ENCODE assay signal across 16 cellular contexts in the genomic region with DNA sequence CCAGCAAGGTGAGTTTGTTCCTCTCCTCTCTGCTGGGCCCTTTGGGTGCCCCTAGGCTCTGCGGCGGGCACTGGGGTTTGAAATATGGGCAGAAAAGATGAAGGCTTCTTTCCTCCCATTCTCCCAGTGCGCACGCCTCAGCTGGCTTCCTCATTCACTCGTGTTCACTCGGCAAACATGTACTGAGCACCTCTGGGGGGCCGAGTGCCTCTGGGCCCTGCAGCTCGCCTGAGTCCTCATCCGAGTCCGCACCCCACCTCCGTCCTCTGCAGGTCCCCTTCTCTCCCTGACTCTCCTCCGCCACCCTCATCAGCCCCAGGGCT.
DNase-seq lines count a peak whose midpoint lies in the region; ATAC-seq and TF ChIP-seq lines count a peak whose summit lies in the region.
"Had no signal": no experiment of that assay in that cellular context is flagged by ENCODE, and none has a peak within 500 bp of the region (broad histone marks: within the 10 kb centered on the region; RNA-seq: fewer than 3 reads in every experiment).

No MANE protein-coding gene starts in this region.

- H3K27me3 ChIP-seq in OCI-LY3 (ENCODE audit: low read depth, low read length), result peaks cover 6% of the 10 kb centered on the region
- H3K27me3 ChIP-seq in osteoblast (ENCODE audit: insufficient read depth, low read length), result peaks cover 10% of the 10 kb centered on the region
- H3K27me3 ChIP-seq: gastrocnemius medialis, neural progenitor cell, right atrium auricular region had no signal

- no peaks in the 10 kb centered on the region for H3K79me2 ChIP-seq in OCI-LY3 (ENCODE audit: low read length)
- no peaks in the 10 kb centered on the region for H3K79me2 ChIP-seq in osteoblast (ENCODE audit: insufficient read depth, low read length)

- TF ChIP-seq CTCF in OCI-LY3 (IDR thresholded peaks at IDR 0.05; ENCODE audit: low read depth, low read length) (no peak), omental fat pad (IDR thresholded peaks at IDR 0.05) (no peak), osteoblast (IDR thresholded peaks at IDR 0.05; ENCODE audit: extremely low read depth, low read depth, low read length) (no peak)

- H3K9me3 ChIP-seq in OCI-LY3 (ENCODE audit: insufficient read depth, low read length), result no peaks in the 10 kb centered on the region
- no peaks in the 10 kb centered on the region for H3K9me3 ChIP-seq in osteoblast (ENCODE audit: low read depth, low read length)
- H3K9me3 ChIP-seq: gastrocnemius medialis, right atrium auricular region, thoracic aorta had no signal

- H3K4me2 ChIP-seq in OCI-LY3 (ENCODE audit: low read length) (peak overlapping the region; percentile 71), osteoblast (ENCODE audit: insufficient read depth, low read length) (no peak overlapping the region)
- H3K4me2 ChIP-seq: neural progenitor cell had no signal

- H3K27ac ChIP-seq in OCI-LY3 (ENCODE audit: low read length), result peak overlapping the region; percentile 37
- no peak overlapping the region for H3K27ac ChIP-seq in osteoblast (ENCODE audit: low read depth, low read length)
- H3K27ac ChIP-seq: epithelial cell of prostate, gastrocnemius medialis, neural progenitor cell, right atrium auricular region, thoracic aorta had no signal

- H3K36me3 Mint-ChIP-seq in stimulated activated naive CD8-positive, alpha-beta T cell treated with anti-CD3 and anti-CD28 coated beads, Interleukin-15, Interleukin-2, amounts not matched to agents 100 ng/mL and 50 ng/mL, for 24 hours (ENCODE audit: low read depth), result peaks cover 9% of the 10 kb centered on the region
- peaks cover 13% of the 10 kb centered on the region for H3K36me3 Mint-ChIP-seq in central memory CD8-positive, alpha-beta T cell (ENCODE audit: insufficient read depth)
- H3K36me3 Mint-ChIP-seq: neural progenitor cell had no signal

- H4K20me1 ChIP-seq in OCI-LY3 (ENCODE audit: insufficient read depth, low read length) (no peaks in the 10 kb centered on the region), osteoblast (ENCODE audit: insufficient read depth, low read length) (no peaks in the 10 kb centered on the region)

- peak overlapping the region; percentile 99 for H3K27ac Mint-ChIP-seq in stimulated activated naive CD8-positive, alpha-beta T cell treated with anti-CD3 and anti-CD28 coated beads, Interleukin-15, Interleukin-2, amounts not matched to agents 100 ng/mL and 50 ng/mL, for 24 hours
- peak overlapping the region; percentile 99 for H3K27ac Mint-ChIP-seq in central memory CD8-positive, alpha-beta T cell (ENCODE audit: low read depth)
- H3K27ac Mint-ChIP-seq in stimulated activated naive CD8-positive, alpha-beta T cell treated with anti-CD3 and anti-CD28 coated beads, Interleukin-15, amount 100 ng/mL, for 72 hours, result peak overlapping the region; percentile 29 to 75

- peak overlapping the region; percentile 79 for H3K4me3 Mint-ChIP-seq in stimulated activated naive CD8-positive, alpha-beta T cell treated with anti-CD3 and anti-CD28 coated beads, Interleukin-15, Interleukin-2, amounts not matched to agents 100 ng/mL and 50 ng/mL, for 24 hours
- H3K4me3 Mint-ChIP-seq in central memory CD8-positive, alpha-beta T cell, result peak overlapping the region; percentile 82
- H3K4me3 Mint-ChIP-seq in stimulated activated naive CD8-positive, alpha-beta T cell treated with anti-CD3 and anti-CD28 coated beads, Interleukin-15, amount 100 ng/mL, for 72 hours, result peak overlapping the region; percentile 65 to 68
- H3K4me3 Mint-ChIP-seq: neural progenitor cell had no signal

- H3K36me3 ChIP-seq in OCI-LY3 (replicated peaks; ENCODE audit: low read depth, low read length) (no peaks in the 10 kb centered on the region), osteoblast (ENCODE audit: insufficient read depth, low read length) (no peaks in the 10 kb centered on the region)
- H3K36me3 ChIP-seq: gastrocnemius medialis, neural progenitor cell, right atrium auricular region, thoracic aorta had no signal

- H3K27me3 Mint-ChIP-seq in stimulated activated naive CD8-positive, alpha-beta T cell treated with anti-CD3 and anti-CD28 coated beads, Interleukin-15, Interleukin-2, amounts not matched to agents 100 ng/mL and 50 ng/mL, for 24 hours, result no peaks in the 10 kb centered on the region
- no peaks in the 10 kb centered on the region for H3K27me3 Mint-ChIP-seq in central memory CD8-positive, alpha-beta T cell
- H3K27me3 Mint-ChIP-seq in stimulated activated naive CD8-positive, alpha-beta T cell treated with anti-CD3 and anti-CD28 coated beads, Interleukin-15, amount 100 ng/mL, for 72 hours, result no peaks in the 10 kb centered on the region

- peaks cover 87% of the 10 kb centered on the region for H3K4me1 ChIP-seq in OCI-LY3 (ENCODE audit: low read length)
- no peaks in the 10 kb centered on the region for H3K4me1 ChIP-seq in osteoblast (ENCODE audit: insufficient read depth, low read length)
- H3K4me1 ChIP-seq: gastrocnemius medialis, right atrium auricular region had no signal

- ATAC-seq in stimulated activated naive CD8-positive, alpha-beta T cell treated with anti-CD3 and anti-CD28 coated beads, Interleukin-15, Interleukin-2, amounts not matched to agents 100 U/mL and 50 U/mL, for 24 hours, result no peak
- no peak for ATAC-seq in central memory CD8-positive, alpha-beta T cell (replicated peaks; ENCODE audit: extremely low read depth, poor library complexity, severe bottlenecking)
- no peak for ATAC-seq in stimulated activated naive CD8-positive, alpha-beta T cell treated with anti-CD3 and anti-CD28 coated beads, Interleukin-15, amount 100 ng/mL, for 72 hours
- ATAC-seq in omental fat pad (ENCODE audit: low FRiP score), result no peak
- ATAC-seq: gastrocnemius medialis had no signal

- H2AFZ ChIP-seq in OCI-LY3 (ENCODE audit: low read depth, low read length), result 0 out of 2 replicates have a peak overlapping the region, but pooled peaks have one; percentile 18
- H2AFZ ChIP-seq in osteoblast (ENCODE audit: low read length), result no peak overlapping the region
- H2AFZ ChIP-seq: neural progenitor cell had no signal

- H3K9ac ChIP-seq in OCI-LY3 (ENCODE audit: low read length), result peak overlapping the region; percentile 58
- H3K9ac ChIP-seq: neural progenitor cell had no signal

- no peaks in the 10 kb centered on the region for H3K9me3 Mint-ChIP-seq in stimulated activated naive CD8-positive, alpha-beta T cell treated with anti-CD3 and anti-CD28 coated beads, Interleukin-15, Interleukin-2, amounts not matched to agents 100 ng/mL and 50 ng/mL, for 24 hours
- H3K9me3 Mint-ChIP-seq in central memory CD8-positive, alpha-beta T cell, result no peaks in the 10 kb centered on the region
- no peaks in the 10 kb centered on the region for H3K9me3 Mint-ChIP-seq in stimulated activated naive CD8-positive, alpha-beta T cell treated with anti-CD3 and anti-CD28 coated beads, Interleukin-15, amount 100 ng/mL, for 72 hours
- H3K9me3 Mint-ChIP-seq: neural progenitor cell had no signal

- H3K4me3 ChIP-seq in OCI-LY3 (ENCODE audit: low read length) (peak overlapping the region; percentile 51; the same call in 1 of the 2 replicates), osteoblast (ENCODE audit: insufficient read depth, low read length) (no peak overlapping the region)
- H3K4me3 ChIP-seq: gastrocnemius medialis, neural progenitor cell, right atrium auricular region had no signal

- DNase-seq in stimulated activated naive CD8-positive, alpha-beta T cell treated with anti-CD3 and anti-CD28 coated beads, Interleukin-15, Interleukin-2, amounts not matched to agents 100 U/mL and 50 U/mL, for 24 hours, result no peak
- no peak for DNase-seq in central memory CD8-positive, alpha-beta T cell (ENCODE audit: low spot score in 2 of 2)
- no peak for DNase-seq in stimulated activated naive CD8-positive, alpha-beta T cell treated with anti-CD3 and anti-CD28 coated beads, Interleukin-15, amount 100 ng/mL, for 72 hours
- DNase-seq in glomerular visceral epithelial cell (ENCODE audit: extremely low spot score) (no peak), omental fat pad (ENCODE audit: low spot score) (no peak), osteoblast (ENCODE audit: insufficient read length, low spot score, missing footprints) (no peak)
- DNase-seq: gastrocnemius medialis, GOT3, NCI-H1930, NCI-H524 had no signal

- peaks cover 25% of the 10 kb centered on the region for H3K4me1 Mint-ChIP-seq in stimulated activated naive CD8-positive, alpha-beta T cell treated with anti-CD3 and anti-CD28 coated beads, Interleukin-15, Interleukin-2, amounts not matched to agents 100 ng/mL and 50 ng/mL, for 24 hours (ENCODE audit: low read depth)
- peaks cover 78% of the 10 kb centered on the region for H3K4me1 Mint-ChIP-seq in central memory CD8-positive, alpha-beta T cell
- no peaks in the 10 kb centered on the region for H3K4me1 Mint-ChIP-seq in stimulated activated naive CD8-positive, alpha-beta T cell treated with anti-CD3 and anti-CD28 coated beads, Interleukin-15, amount 100 ng/mL, for 72 hours
